6 cellular contexts compared by ENCODE assay signal in genomic region chr5:39919876-39920275, GRCh38.
"Had no signal": no experiment of that assay in that cellular context is flagged by ENCODE, and none has a peak within 500 bp of the region (broad histone marks: within the 10 kb centered on the region; RNA-seq: fewer than 3 reads in every experiment).

No MANE protein-coding gene starts in this region.

- H3K4me1 ChIP-seq: HAP-1 had no signal

- DNase-seq: GM23248, GOT3, H7, HFFc6, IMR-90 had no signal

- H3K27ac ChIP-seq: GM23248 had no signal

- H3K36me3 ChIP-seq: HAP-1 had no signal

- H2AFZ ChIP-seq: GM23248 had no signal

- H3K4me3 ChIP-seq: GM23248, HAP-1 had no signal

- H3K9me3 ChIP-seq: HAP-1 had no signal

- H3K9ac ChIP-seq: GM23248 had no signal
